ENCODE assay signal across 1 cellular context in genomic region chr22:19447388-19448075, GRCh38.
A peak's percentile ranks its signal among the peaks of the same experiment; 100 is the strongest.
TF ChIP-seq lines count a peak whose summit lies in the region.

Gene C22orf39 (minus strand): TSS chr22:19447711. CDS start chr22:19447688, 23 bp downstream.

TF ChIP-seq in K562, 482 proteins besides CTCF, POLR2A, EP300 and RAD21 (continued from another document and continues in another):
- TF ChIP-seq TFE3 (CRISPR knock-in tag; IDR thresholded peaks at IDR 0.05) (peak; percentile 98), HBP1 (CRISPR knock-in tag; IDR thresholded peaks at IDR 0.05) (no peak), PURB (CRISPR knock-in tag; IDR thresholded peaks at IDR 0.05; ENCODE audit: low read depth) (no peak), MBD1 (CRISPR knock-in tag; IDR thresholded peaks at IDR 0.05) (no peak), ZNF143 (CRISPR knock-in tag; IDR thresholded peaks at IDR 0.05) (no peak), ZNF212 (CRISPR knock-in tag; IDR thresholded peaks at IDR 0.05) (peak; percentile 82; the same call in 1 of the 2 replicates), TSHZ1 (CRISPR knock-in tag; IDR thresholded peaks at IDR 0.05) (no peak), ZNF217 (CRISPR knock-in tag; IDR thresholded peaks at IDR 0.05) (no peak), CBX8 (IDR thresholded peaks at IDR 0.05; ENCODE audit: borderline replicate concordance, extremely low read depth, low read depth, low read length, poor library complexity, severe bottlenecking) (no peak), MXD1 (CRISPR knock-in tag; IDR thresholded peaks at IDR 0.05; ENCODE audit: borderline replicate concordance, poor library complexity, severe bottlenecking) (peak; percentile 72), ZNF561 (CRISPR knock-in tag; conservative IDR thresholded peaks at IDR 0.05) (no peak), ZMIZ1 (IDR thresholded peaks at IDR 0.05; ENCODE audit: low read depth in 2 of 2, low read length in 2 of 2) (peak in 1 of 2 experiments; percentile 44; a peak in 2 of 4 replicates), RBFOX2 (IDR thresholded peaks at IDR 0.05; ENCODE audit: low read depth, low read length) (peak; percentile 100), NR1H2 (CRISPR knock-in tag; IDR thresholded peaks at IDR 0.05) (no peak), SREBF2 (CRISPR knock-in tag; IDR thresholded peaks at IDR 0.05) (no peak), FOXA3 (CRISPR knock-in tag; conservative IDR thresholded peaks at IDR 0.05 in 1 of 2, IDR thresholded peaks at IDR 0.05 in 1 of 2) (no peak), DIDO1 (tag; IDR thresholded peaks at IDR 0.05; ENCODE audit: low read depth) (peak; percentile 67; the same call in 1 of the 2 replicates), HNRNPLL (IDR thresholded peaks at IDR 0.05; ENCODE audit: low read depth, low read length, poor library complexity, severe bottlenecking) (peak; percentile 79), HDAC6 (IDR thresholded peaks at IDR 0.05; ENCODE audit: low read depth, low read length) (0 out of 2 replicates have a peak, but pooled peaks have one; percentile 56), TAF1 (IDR thresholded peaks at IDR 0.05; ENCODE audit: control insufficient read depth, extremely low read depth, insufficient read depth, low read length, severe bottlenecking) (peak; percentile 98), HDAC2 (IDR thresholded peaks at IDR 0.05) (peak; percentile 97; the same call in 1 of the 2 replicates), KAT8 (IDR thresholded peaks at IDR 0.05; ENCODE audit: low read depth) (no peak), CBFB (CRISPR knock-in tag; IDR thresholded peaks at IDR 0.05) (no peak), ELF4 (CRISPR knock-in tag; IDR thresholded peaks at IDR 0.05) (no peak), RBM17 (IDR thresholded peaks at IDR 0.05; ENCODE audit: borderline replicate concordance, low read depth, low read length) (no peak), STAT5B (CRISPR knock-in tag; IDR thresholded peaks at IDR 0.05) (no peak), SOX6 (IDR thresholded peaks at IDR 0.05) (peak; percentile 86), RB1 (IDR thresholded peaks at IDR 0.05; ENCODE audit: low read depth) (peak; percentile 99), THRB (CRISPR knock-in tag; conservative IDR thresholded peaks at IDR 0.05) (no peak), SRSF7 (optimal IDR thresholded peaks at IDR 0.05; ENCODE audit: low read depth, low read length) (peak; percentile 71), GABPA (tag; conservative IDR thresholded peaks at IDR 0.05; ENCODE audit: low read depth) (peak; percentile 71), THRA (IDR thresholded peaks at IDR 0.05) (no peak), ZNF133 (CRISPR knock-in tag; IDR thresholded peaks at IDR 0.05) (peak; percentile 54; the same call in 1 of the 2 replicates), MIER1 (IDR thresholded peaks at IDR 0.05; ENCODE audit: low read depth) (no peak), E2F6 (IDR thresholded peaks at IDR 0.05; ENCODE audit: borderline replicate concordance in 1 of 2, extremely low read depth in 1 of 2, insufficient read depth in 1 of 2, insufficient read length in 1 of 2, low read depth in 1 of 2, low read length in 1 of 2, poor library complexity in 1 of 2, severe bottlenecking in 1 of 2) (peak; percentile 90 to 92), ZNF717 (CRISPR knock-in tag; IDR thresholded peaks at IDR 0.05) (no peak), ZNF277 (CRISPR knock-in tag; IDR thresholded peaks at IDR 0.05; ENCODE audit: borderline replicate concordance) (no peak), ZNF766 (CRISPR knock-in tag; conservative IDR thresholded peaks at IDR 0.05) (no peak), MXI1 (IDR thresholded peaks at IDR 0.05; ENCODE audit: low read depth, low read length) (peak; percentile 59; the same call in 1 of the 2 replicates), TEAD1 (CRISPR knock-in tag; IDR thresholded peaks at IDR 0.05) (no peak), HNRNPK (IDR thresholded peaks at IDR 0.05; ENCODE audit: low read depth, low read length, poor library complexity, severe bottlenecking) (peak; percentile 85), ELF2 (CRISPR knock-in tag; IDR thresholded peaks at IDR 0.05) (peak; percentile 90), TSC22D4 (tag; IDR thresholded peaks at IDR 0.05) (no peak), PHF8 (IDR thresholded peaks at IDR 0.05; ENCODE audit: borderline replicate concordance, low read length) (peak; percentile 99), ZNF696 (CRISPR knock-in tag; conservative IDR thresholded peaks at IDR 0.05) (no peak), TBL1XR1 (IDR thresholded peaks at IDR 0.05; ENCODE audit: low read length in 2 of 2) (peak; percentile 42 to 68; a peak in 3 of 4 replicates)
